In genomic region chr10:17060289-17060688, GRCh38 we compare ENCODE assay signal across 24 cellular contexts.
"Had no signal": no experiment of that assay in that cellular context is flagged by ENCODE, and none has a peak within 500 bp of the region (broad histone marks: within the 10 kb centered on the region; RNA-seq: fewer than 3 reads in every experiment).

No MANE protein-coding gene starts in this region.

- H2AFZ ChIP-seq: PC-9 had no signal

- ATAC-seq: activated naive CD4-positive, alpha-beta T cell treated with anti-CD3 and anti-CD28 coated beads, Interleukin-2, amount 50 U/mL, for 72 hours; activated naive CD8-positive, alpha-beta T cell treated with anti-CD3 and anti-CD28 coated beads, Interleukin-2, amount 50 U/mL, for 24 hours; activated T-cell treated with anti-CD3 and anti-CD28 coated beads, Interleukin-2, amount 50 U/mL, for 4 hours; Right ventricle myocardium inferior had no signal

- H3K27ac ChIP-seq: cardiac muscle cell, PC-9, SK-N-MC had no signal

- H3K36me3 ChIP-seq: brain microvascular endothelial cell, cardiac muscle cell had no signal

- H3K27me3 ChIP-seq: brain microvascular endothelial cell, cardiac muscle cell had no signal

- H3K4me2 ChIP-seq: PC-9 had no signal

- DNase-seq: activated B cell treated with CpG ODN at 0.5 μM for 24 hours; activated CD4-positive, alpha-beta memory T cell treated with anti-CD3 and anti-CD28 coated beads for 36 hours; activated CD4-positive, alpha-beta T cell treated with anti-CD3 and anti-CD28 coated beads, Interleukin-2, amount 10 ng/mL, durations not matched to agents 7 days and 5 days; activated CD8-positive, alpha-beta memory T cell treated with anti-CD3 and anti-CD28 coated beads for 24 hours; activated effector memory CD4-positive, alpha-beta T cell treated with anti-CD3 and anti-CD28 coated beads, Interleukin-2, amount 50 U/mL, for 16 hours; activated naive CD4-positive, alpha-beta T cell treated with Interleukin-2 at 50 U/mL for 16 hours; activated naive CD8-positive, alpha-beta T cell treated with anti-CD3 and anti-CD28 coated beads, Interleukin-2, amount 50 U/mL, for 24 hours; activated T-cell treated with anti-CD3 and anti-CD28 coated beads, Interleukin-2, amount 50 U/mL, for 4 hours; amniotic stem cell; brain microvascular endothelial cell; Karpas-422; MM.1S; NCI-H1105; NCI-H1436; NCI-H1694 treated with DMSO at 0.1 percent for 48 hours; NCI-H2081; NCI-H510A treated with DMSO at 0.1 percent for 48 hours; NCI-H69; PC-9; T-helper 9 cell had no signal

- H3K4me3 ChIP-seq: cardiac muscle cell, PC-9, SK-N-MC had no signal
